Comparison of ENCODE assay signal across 22 cellular contexts in the genomic region with DNA sequence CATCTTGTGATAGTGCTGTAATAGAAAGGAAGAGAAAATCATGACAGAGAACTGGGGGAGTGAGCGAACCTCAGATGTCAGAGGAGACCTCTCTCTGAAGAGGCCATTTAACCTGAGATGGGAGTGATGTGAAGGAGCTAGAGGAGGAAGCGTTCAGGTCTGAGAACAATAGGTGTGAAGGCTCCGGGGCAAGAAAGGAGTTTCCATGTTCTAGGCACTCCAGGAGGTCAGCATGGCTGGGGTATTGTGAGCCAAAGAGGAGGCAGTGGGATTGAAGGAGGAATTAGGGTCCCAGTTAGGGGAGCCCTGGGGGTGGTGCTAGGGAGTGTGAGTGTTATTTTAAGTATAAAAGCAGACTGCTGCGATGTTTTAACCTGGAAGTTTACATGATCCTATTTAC. TPM values are rescaled to one million over a fixed set of nuclear protein-coding genes. Genes with fewer than 3 reads are reported as not detected.
DNase-seq lines count a peak whose midpoint lies in the region; ATAC-seq and TF ChIP-seq lines count a peak whose summit lies in the region.
"Had no signal": no experiment of that assay in that cellular context is flagged by ENCODE, and none has a peak within 500 bp of the region (broad histone marks: within the 10 kb centered on the region; RNA-seq: fewer than 3 reads in every experiment).

No MANE protein-coding gene starts in this region.

- H3K4me1 Mint-ChIP-seq in GM23338, result peaks cover 11% of the 10 kb centered on the region

- peak; percentile 69 for ATAC-seq in GM23338
- ATAC-seq: GM12878, Panc1 had no signal

- no peak overlapping the region for H3K4me2 ChIP-seq in GM23338
- H3K4me2 ChIP-seq in mesendoderm (ENCODE audit: low read length), result no peak overlapping the region

- H3K4ac ChIP-seq in mesendoderm (ENCODE audit: low read depth, low read length), result no peak overlapping the region

- no peaks in the 10 kb centered on the region for H3K79me2 ChIP-seq in GM23338 (replicated peaks; ENCODE audit: insufficient read depth)
- H3K79me2 ChIP-seq in mesendoderm (ENCODE audit: control insufficient read depth, insufficient read depth, low read length), result no peaks in the 10 kb centered on the region

- no peak overlapping the region for H3K27ac Mint-ChIP-seq in GM23338
- H3K27ac Mint-ChIP-seq: CD4-positive, alpha-beta T cell had no signal

- no peaks in the 10 kb centered on the region for H3F3A ChIP-seq in GM23338 (replicated peaks; ENCODE audit: low read depth)

- H3K4me1 ChIP-seq in GM23338 (ENCODE audit: insufficient read depth) (no peaks in the 10 kb centered on the region), NT2/D1 (ENCODE audit: insufficient read depth, insufficient read length) (no peaks in the 10 kb centered on the region), mesendoderm (ENCODE audit: control insufficient read depth, low read depth, low read length) (peaks cover 4% of the 10 kb centered on the region), skeletal muscle tissue (ENCODE audit: control insufficient read depth in 3 of 3, insufficient read depth in 3 of 3, low read length in 3 of 3) (peaks cover 47 to 63% (median 61%) of the 10 kb centered on the region in 3 donors), prostate gland (replicated peaks) (no peaks in the 10 kb centered on the region)
- H3K4me1 ChIP-seq: Caco-2 had no signal

- DNase-seq in GM23338 (ENCODE audit: low spot score) (peak; percentile 11), NT2/D1 (ENCODE audit: low read depth, low spot score) (peak; percentile 9), mesendoderm (peak; percentile 91), foreskin fibroblast (no peak), prostate gland (ENCODE audit: low spot score) (no peak), GM13977 (ENCODE audit: low spot score) (no peak)
- DNase-seq: Caco-2; CD4-positive, alpha-beta T cell; DMS 273 treated with DMSO at 0.1 percent for 48 hours; DMS79 treated with DMSO at 0.1 percent for 48 hours; HCEC 1CT; KG1; NCI-H1092 treated with DMSO at 0.1 percent for 48 hours; NCI-H1436 treated with DMSO at 0.1 percent for 48 hours; NCI-H1930; NCI-H226; NCI-H510A treated with DMSO at 0.1 percent for 48 hours; NCI-H748 treated with DMSO at 0.1 percent for 48 hours had no signal

- H3K27ac ChIP-seq in GM23338 (ENCODE audit: low read depth) (no peak overlapping the region), mesendoderm (ENCODE audit: low read depth, low read length) (no peak overlapping the region), skeletal muscle tissue (ENCODE audit: low read depth, low read length) (peak overlapping the region; percentile 85), prostate gland (no peak overlapping the region)

- H3K9ac ChIP-seq in NT2/D1 (ENCODE audit: insufficient read length, low read depth) (no peak overlapping the region), mesendoderm (ENCODE audit: low read length) (no peak overlapping the region), skeletal muscle tissue (ENCODE audit: low read depth in 1 of 3, low read length in 3 of 3) (no peak overlapping the region)

- no peak overlapping the region for H2BK5ac ChIP-seq in mesendoderm (ENCODE audit: low read length)

- H2BK120ac ChIP-seq in mesendoderm (ENCODE audit: low read depth, low read length), result no peak overlapping the region

- H3K36me3 Mint-ChIP-seq in GM23338 (ENCODE audit: low read depth), result no peaks in the 10 kb centered on the region

- H3K27me3 ChIP-seq in GM23338 (ENCODE audit: insufficient read depth), result no peaks in the 10 kb centered on the region
- no peaks in the 10 kb centered on the region for H3K27me3 ChIP-seq in NT2/D1 (ENCODE audit: insufficient read depth, insufficient read length)
- H3K27me3 ChIP-seq in mesendoderm (ENCODE audit: insufficient read depth, low read length, poor library complexity), result no peaks in the 10 kb centered on the region
- H3K27me3 ChIP-seq in skeletal muscle tissue (ENCODE audit: control insufficient read depth in 3 of 3, insufficient read depth in 3 of 3, low read length in 3 of 3), result no peaks in the 10 kb centered on the region
- H3K27me3 ChIP-seq in prostate gland (replicated peaks; ENCODE audit: insufficient read depth), result no peaks in the 10 kb centered on the region

- TF ChIP-seq CTCF in GM23338 (conservative IDR thresholded peaks at IDR 0.05; ENCODE audit: low read depth in 2 of 2) (no peak), foreskin fibroblast (IDR thresholded peaks at IDR 0.05; ENCODE audit: low read depth, low read length) (no peak), prostate gland (IDR thresholded peaks at IDR 0.05) (no peak), GM13977 (IDR thresholded peaks at IDR 0.05; ENCODE audit: extremely low read depth, insufficient read depth, missing control alignments) (no peak)

- no peaks in the 10 kb centered on the region for H3K9me2 ChIP-seq in GM23338 (ENCODE audit: insufficient read depth)

- intact Hi-C loops in prostate gland (cut with DNase I), result no loop called here

- H3K9me3 Mint-ChIP-seq in GM23338, result no peaks in the 10 kb centered on the region
- H3K9me3 Mint-ChIP-seq: CD4-positive, alpha-beta T cell had no signal

- in situ Hi-C loops in GM13977 (cut with MboI; ENCODE audit: low pct_unique_long_range_greater_than_20kb, low sequenced_read_pairs, unreplicated experiment), result no loop called here

- no peak overlapping the region for H2AFZ ChIP-seq in GM23338

- no peak overlapping the region for H2BK15ac ChIP-seq in mesendoderm (replicated peaks; ENCODE audit: low read depth)

- no peak overlapping the region for H4K5ac ChIP-seq in mesendoderm (ENCODE audit: low read length)

- peak overlapping the region; percentile 4 for H3K18ac ChIP-seq in mesendoderm (ENCODE audit: low read length)

- H4K20me1 ChIP-seq in GM23338 (replicated peaks; ENCODE audit: insufficient read depth), result no peaks in the 10 kb centered on the region

- H3K4me3 ChIP-seq in GM23338 (no peak overlapping the region), NT2/D1 (ENCODE audit: insufficient read length, low read depth) (no peak overlapping the region), mesendoderm (ENCODE audit: low read length) (no peak overlapping the region), skeletal muscle tissue (ENCODE audit: low read length in 3 of 3) (no peak overlapping the region), foreskin fibroblast (ENCODE audit: low read depth in 1 of 2, low read length in 2 of 2) (no peak overlapping the region), prostate gland (no peak overlapping the region)
- H3K4me3 ChIP-seq: GM12878 had no signal

- no peak overlapping the region for H4K8ac ChIP-seq in mesendoderm (ENCODE audit: low read depth, low read length)

- no peak overlapping the region for H2AK5ac ChIP-seq in mesendoderm (ENCODE audit: low read length)

- H3K56ac ChIP-seq in mesendoderm (ENCODE audit: low read length), result no peak overlapping the region

- WGBS in mesendoderm (ENCODE audit: extremely low coverage, insufficient coverage, low lambda C conversion rate), result no CpG with 5 or more reads among the region's 4 CpGs
- WGBS in prostate gland, result 81% methylated on average over 4 of the region's 4 CpGs

- no peaks in the 10 kb centered on the region for H3K36me3 ChIP-seq in GM23338 (ENCODE audit: insufficient read depth)
- no peaks in the 10 kb centered on the region for H3K36me3 ChIP-seq in NT2/D1 (ENCODE audit: insufficient read depth, insufficient read length, low read length)
- H3K36me3 ChIP-seq in mesendoderm (ENCODE audit: control insufficient read depth, insufficient read depth, low read length), result no peaks in the 10 kb centered on the region
- H3K36me3 ChIP-seq in skeletal muscle tissue (ENCODE audit: control insufficient read depth in 3 of 3, insufficient read depth in 3 of 3, low read length in 3 of 3), result no peaks in the 10 kb centered on the region
- H3K36me3 ChIP-seq in prostate gland, result no peaks in the 10 kb centered on the region

- no peaks in the 10 kb centered on the region for H3K79me1 ChIP-seq in mesendoderm (ENCODE audit: low read length)

- no peak overlapping the region for H3K4me3 Mint-ChIP-seq in GM23338
- H3K4me3 Mint-ChIP-seq: CD4-positive, alpha-beta T cell had no signal

- no peak for TF ChIP-seq POLR2A in prostate gland (IDR thresholded peaks at IDR 0.05)

- H3K9me3 ChIP-seq in NT2/D1 (ENCODE audit: insufficient read depth, low read length), result no peaks in the 10 kb centered on the region
- H3K9me3 ChIP-seq in skeletal muscle tissue (ENCODE audit: control insufficient read depth in 3 of 3, low read length in 3 of 3), result no peaks in the 10 kb centered on the region
- H3K9me3 ChIP-seq in prostate gland, result no peaks in the 10 kb centered on the region
- H3K9me3 ChIP-seq: Caco-2 had no signal

- no peak overlapping the region for H3K23ac ChIP-seq in mesendoderm (ENCODE audit: low read length)

- no peaks in the 10 kb centered on the region for H3K27me3 Mint-ChIP-seq in GM23338 (ENCODE audit: insufficient read depth, low read depth, poor library complexity)
- H3K27me3 Mint-ChIP-seq: CD4-positive, alpha-beta T cell had no signal

TF ChIP-seq in GM23338, 12 proteins besides CTCF, POLR2A, EP300 and RAD21 (continues in another document):
- no peak for TF ChIP-seq CREB1 (CRISPR knock-in tag; IDR thresholded peaks at IDR 0.05; ENCODE audit: low read depth)
- TF ChIP-seq EZH2phosphoT487 (IDR thresholded peaks at IDR 0.05; ENCODE audit: unreplicated experiment), result no peak
- no peak for TF ChIP-seq POLR2AphosphoS5 (IDR thresholded peaks at IDR 0.05; ENCODE audit: low read depth)
- no peak for TF ChIP-seq EZH2 (IDR thresholded peaks at IDR 0.05; ENCODE audit: low read depth, unreplicated experiment)

RNA-seq across cellular contexts. Expression of gene FILIP1L, which starts 8.8 kb away (rescaled TPM):
- total RNA-seq in GM23338 (2014; rRNA removed; shearing (Covaris generic)), result not detected in 2 replicates
- 1.3 and 1.6 TPM in 2 replicates for polyA plus RNA-seq in GM23338 (2016; fragmentation: Nextera tagmentation; extraction: Ambion mirVana)
- 1.7 TPM for polyA plus RNA-seq in mesendoderm (2013, experiment 1 of 2)
- 1.5 TPM for polyA plus RNA-seq in mesendoderm (2013, experiment 2 of 2)
- total RNA-seq in skeletal muscle tissue (29.2 TPM), prostate gland (10 to 100 TPM in 1 of 2 donors, 1 to 10 TPM in 1; 9.5 to 28.2 TPM)
- total RNA-seq: HT1080 had no signal

Comparison
In these comparisons a context has a peak if more than half of its experiments do, and no peak if none do; other contexts are left out.
1. DNase-seq: peak in GM23338 (single experiment), NT2/D1 (single experiment) and mesendoderm (single experiment); none in foreskin fibroblast (0 of 2), prostate gland (single experiment) and GM13977 (single experiment).
2. RNA of gene FILIP1L, which starts 8.8 kb away (total RNA-seq): 29.2 TPM in skeletal muscle tissue (single experiment) and 9.5 to 28.2 TPM in prostate gland; not detected in GM23338; every median in the first group is over 10 times any median in the second.